24 cellular contexts compared by ENCODE assay signal in genomic region chr1:158716335-158716734, GRCh38. TPM values are rescaled to one million over a fixed set of nuclear protein-coding genes. Genes with fewer than 3 reads are reported as not detected.
DNase-seq lines count a peak whose midpoint lies in the region; ATAC-seq and TF ChIP-seq lines count a peak whose summit lies in the region.
"Had no signal": no experiment of that assay in that cellular context is flagged by ENCODE, and none has a peak within 500 bp of the region (broad histone marks: within the 10 kb centered on the region; RNA-seq: fewer than 3 reads in every experiment).

No MANE protein-coding gene starts in this region.

- peak overlapping the region; percentile 5 for H3K4me3 Mint-ChIP-seq in natural killer cell treated with Interleukin-12 subunit alpha and Interleukin-12 subunit beta and Interleukin-15 and Interleukin-18, amount 100 ng/mL, for 72 hours
- no peak overlapping the region for H3K4me3 Mint-ChIP-seq in natural killer cell
- no peak overlapping the region for H3K4me3 Mint-ChIP-seq in activated naive CD8-positive, alpha-beta T cell treated with anti-CD3 and anti-CD28 coated beads, Interleukin-2, amount 50 U/mL, for 24 hours
- no peak overlapping the region for H3K4me3 Mint-ChIP-seq in nephron progenitor cell
- H3K4me3 Mint-ChIP-seq: activated naive CD8-positive, alpha-beta T cell treated with anti-CD3 and anti-CD28 coated beads, Interleukin-2, amount 10 ng/mL, durations not matched to agents 7 days and 5 days had no signal

- peaks cover 29 to 56% of the 10 kb centered on the region in 2 donors for H3K27me3 Mint-ChIP-seq in natural killer cell treated with Interleukin-12 subunit alpha and Interleukin-12 subunit beta and Interleukin-15 and Interleukin-18, amount 100 ng/mL, for 72 hours
- H3K27me3 Mint-ChIP-seq in natural killer cell (ENCODE audit: low read depth in 2 of 2): peaks cover 33 to 74% of the 10 kb centered on the region in 2 donors
- H3K27me3 Mint-ChIP-seq in activated naive CD8-positive, alpha-beta T cell treated with anti-CD3 and anti-CD28 coated beads, Interleukin-2, amount 50 U/mL, for 24 hours: peaks cover 23% of the 10 kb centered on the region
- peaks cover 13% of the 10 kb centered on the region for H3K27me3 Mint-ChIP-seq in nephron progenitor cell (ENCODE audit: low read depth, poor library complexity)

- no peak for DNase-seq in natural killer cell treated with Interleukin-12 subunit alpha and Interleukin-12 subunit beta and Interleukin-15 and Interleukin-18, amount 100 ng/mL, for 72 hours (ENCODE audit: low spot score)
- DNase-seq in natural killer cell (no peak), nephron progenitor cell (no peak), colonic mucosa (no peak), NCI-H2029 treated with DMSO at 0.1 percent for 48 hours (lab: John Stamatoyannopoulos, UW) (no peak), GM19240 (ENCODE audit: insufficient read length, low spot score) (no peak)
- DNase-seq in activated naive CD8-positive, alpha-beta T cell treated with anti-CD3 and anti-CD28 coated beads, Interleukin-2, amount 50 U/mL, for 24 hours: no peak
- DNase-seq: activated naive CD8-positive, alpha-beta T cell treated with anti-CD3 and anti-CD28 coated beads, Interleukin-2, amount 10 ng/mL, durations not matched to agents 7 days and 5 days; dorsolateral prefrontal cortex; EL; erythroblast; left lung; NCI-H2081; NCI-H524; nucleus accumbens; SHP77; WERI-Rb-1 had no signal

- H3K4me1 ChIP-seq in colonic mucosa: no peaks in the 10 kb centered on the region
- H3K4me1 ChIP-seq: left lung, right atrium auricular region, vagina had no signal

- no peaks in the 10 kb centered on the region for H3K27me3 ChIP-seq in colonic mucosa
- H3K27me3 ChIP-seq: left lung, right atrium auricular region, vagina had no signal

- peak; percentile 52 to 60 for ATAC-seq in natural killer cell treated with Interleukin-12 subunit alpha and Interleukin-12 subunit beta and Interleukin-15 and Interleukin-18, amount 100 ng/mL, for 72 hours
- no peak for ATAC-seq in natural killer cell
- ATAC-seq in HG02759 (IDR thresholded peaks at IDR 0.05; ENCODE audit: unreplicated experiment): peak; percentile 67
- peak; percentile 57 for ATAC-seq in activated naive CD8-positive, alpha-beta T cell treated with anti-CD3 and anti-CD28 coated beads, Interleukin-2, amount 50 U/mL, for 24 hours
- ATAC-seq: HCT116, left lung had no signal

- H3K9me3 ChIP-seq in colonic mucosa: no peaks in the 10 kb centered on the region
- H3K9me3 ChIP-seq: left lung, right atrium auricular region, vagina had no signal

- H3K36me3 Mint-ChIP-seq in natural killer cell treated with Interleukin-12 subunit alpha and Interleukin-12 subunit beta and Interleukin-15 and Interleukin-18, amount 100 ng/mL, for 72 hours: no peaks in the 10 kb centered on the region
- H3K36me3 Mint-ChIP-seq in natural killer cell (no peaks in the 10 kb centered on the region), nephron progenitor cell (ENCODE audit: low read depth) (no peaks in the 10 kb centered on the region)
- H3K36me3 Mint-ChIP-seq in activated naive CD8-positive, alpha-beta T cell treated with anti-CD3 and anti-CD28 coated beads, Interleukin-2, amount 50 U/mL, for 24 hours (ENCODE audit: low read depth): no peaks in the 10 kb centered on the region
- H3K36me3 Mint-ChIP-seq: activated naive CD8-positive, alpha-beta T cell treated with anti-CD3 and anti-CD28 coated beads, Interleukin-2, amount 10 ng/mL, durations not matched to agents 7 days and 5 days had no signal

- H3K9ac ChIP-seq in colonic mucosa (ENCODE audit: low read depth in 2 of 2, low read length in 2 of 2): no peak overlapping the region

- TF ChIP-seq CTCF in natural killer cell (IDR thresholded peaks at IDR 0.05) (no peak), nephron progenitor cell (IDR thresholded peaks at IDR 0.05) (no peak), colonic mucosa (IDR thresholded peaks at IDR 0.05) (no peak)

- no peaks in the 10 kb centered on the region for H3K36me3 ChIP-seq in colonic mucosa
- H3K36me3 ChIP-seq: left lung, right atrium auricular region, vagina, WERI-Rb-1 had no signal

- intact Hi-C loops in natural killer cell (cut with micrococcal nuclease) (no loop called here), colonic mucosa (cut with DNase I) (no loop called here)

- H3K27ac ChIP-seq in colonic mucosa: no peak overlapping the region
- H3K27ac ChIP-seq: dorsolateral prefrontal cortex, left lung, right atrium auricular region, vagina, WERI-Rb-1 had no signal

- H3K9me3 Mint-ChIP-seq in natural killer cell treated with Interleukin-12 subunit alpha and Interleukin-12 subunit beta and Interleukin-15 and Interleukin-18, amount 100 ng/mL, for 72 hours: no peaks in the 10 kb centered on the region
- H3K9me3 Mint-ChIP-seq in natural killer cell: no peaks in the 10 kb centered on the region
- H3K9me3 Mint-ChIP-seq in activated naive CD8-positive, alpha-beta T cell treated with anti-CD3 and anti-CD28 coated beads, Interleukin-2, amount 50 U/mL, for 24 hours: no peaks in the 10 kb centered on the region
- H3K9me3 Mint-ChIP-seq in nephron progenitor cell: no peaks in the 10 kb centered on the region
- H3K9me3 Mint-ChIP-seq: activated naive CD8-positive, alpha-beta T cell treated with anti-CD3 and anti-CD28 coated beads, Interleukin-2, amount 10 ng/mL, durations not matched to agents 7 days and 5 days had no signal

- peak overlapping the region in 1 of 2 donors; percentile 44 for H3K27ac Mint-ChIP-seq in natural killer cell treated with Interleukin-12 subunit alpha and Interleukin-12 subunit beta and Interleukin-15 and Interleukin-18, amount 100 ng/mL, for 72 hours
- H3K27ac Mint-ChIP-seq in natural killer cell (no peak overlapping the region), nephron progenitor cell (no peak overlapping the region)
- no peak overlapping the region for H3K27ac Mint-ChIP-seq in activated naive CD8-positive, alpha-beta T cell treated with anti-CD3 and anti-CD28 coated beads, Interleukin-2, amount 50 U/mL, for 24 hours
- H3K27ac Mint-ChIP-seq: activated naive CD8-positive, alpha-beta T cell treated with anti-CD3 and anti-CD28 coated beads, Interleukin-2, amount 10 ng/mL, durations not matched to agents 7 days and 5 days had no signal

- H3K4me3 ChIP-seq in colonic mucosa: no peak overlapping the region
- H3K4me3 ChIP-seq: dorsolateral prefrontal cortex, left lung, right atrium auricular region, vagina had no signal

- no peaks in the 10 kb centered on the region for H3K4me1 Mint-ChIP-seq in natural killer cell treated with Interleukin-12 subunit alpha and Interleukin-12 subunit beta and Interleukin-15 and Interleukin-18, amount 100 ng/mL, for 72 hours (ENCODE audit: low read depth in 2 of 2)
- H3K4me1 Mint-ChIP-seq in natural killer cell: no peaks in the 10 kb centered on the region
- peaks cover 12% of the 10 kb centered on the region for H3K4me1 Mint-ChIP-seq in activated naive CD8-positive, alpha-beta T cell treated with anti-CD3 and anti-CD28 coated beads, Interleukin-2, amount 50 U/mL, for 24 hours
- H3K4me1 Mint-ChIP-seq in nephron progenitor cell: no peaks in the 10 kb centered on the region
- H3K4me1 Mint-ChIP-seq: activated naive CD8-positive, alpha-beta T cell treated with anti-CD3 and anti-CD28 coated beads, Interleukin-2, amount 10 ng/mL, durations not matched to agents 7 days and 5 days had no signal

RNA-seq across cellular contexts. Expression of gene OR6K3, which starts 4.2 kb away (rescaled TPM):
- not detected for total RNA-seq in natural killer cell treated with Interleukin-12 subunit alpha and Interleukin-12 subunit beta and Interleukin-15 and Interleukin-18, amount 100 ng/mL, for 72 hours
- total RNA-seq in natural killer cell (1 to 10 TPM in 1 of 3 donors, not detected in 2; 1.7 TPM), colonic mucosa (not detected)
- total RNA-seq: activated naive CD8-positive, alpha-beta T cell treated with anti-CD3 and anti-CD28 coated beads, Interleukin-2, amount 10 ng/mL, durations not matched to agents 7 days and 5 days; dorsolateral prefrontal cortex; mucosa of gallbladder; right atrium auricular region; subcutaneous adipose tissue; T-helper 1 cell treated with Interleukin-12 subunit alpha and Interleukin-12 subunit beta and Interleukin-4 antibody, amounts not matched to agents 30 ng/mL and 1 ng/mL, for 36 hours; vagina had no signal

RNA-seq across cellular contexts. Expression of gene OR6K2, which starts 15.9 kb away (rescaled TPM):
- not detected for total RNA-seq in natural killer cell treated with Interleukin-12 subunit alpha and Interleukin-12 subunit beta and Interleukin-15 and Interleukin-18, amount 100 ng/mL, for 72 hours
- total RNA-seq in natural killer cell: not detected
- total RNA-seq in colonic mucosa: not detected
- total RNA-seq: activated naive CD8-positive, alpha-beta T cell treated with anti-CD3 and anti-CD28 coated beads, Interleukin-2, amount 10 ng/mL, durations not matched to agents 7 days and 5 days; dorsolateral prefrontal cortex; left lung; mucosa of gallbladder; right atrium auricular region; subcutaneous adipose tissue; T-helper 1 cell treated with Interleukin-12 subunit alpha and Interleukin-12 subunit beta and Interleukin-4 antibody, amounts not matched to agents 30 ng/mL and 1 ng/mL, for 36 hours; vagina had no signal

RNA-seq across cellular contexts. Expression of gene SPTA1, which starts 29.8 kb away (rescaled TPM):
- total RNA-seq in natural killer cell treated with Interleukin-12 subunit alpha and Interleukin-12 subunit beta and Interleukin-15 and Interleukin-18, amount 100 ng/mL, for 72 hours: under 1 TPM; 0.08 to 0.43 TPM
- total RNA-seq in natural killer cell: under 1 TPM in 1 of 3 donors, not detected in 2; 0.30 TPM
- total RNA-seq in colonic mucosa: not detected
- total RNA-seq: activated naive CD8-positive, alpha-beta T cell treated with anti-CD3 and anti-CD28 coated beads, Interleukin-2, amount 10 ng/mL, durations not matched to agents 7 days and 5 days; T-helper 1 cell treated with Interleukin-12 subunit alpha and Interleukin-12 subunit beta and Interleukin-4 antibody, amounts not matched to agents 30 ng/mL and 1 ng/mL, for 36 hours had no signal

RNA-seq across cellular contexts. Expression of gene OR6K6, which starts 38.2 kb away (rescaled TPM):
- total RNA-seq in natural killer cell treated with Interleukin-12 subunit alpha and Interleukin-12 subunit beta and Interleukin-15 and Interleukin-18, amount 100 ng/mL, for 72 hours: not detected
- total RNA-seq in natural killer cell (not detected), colonic mucosa (not detected)
- total RNA-seq: activated naive CD8-positive, alpha-beta T cell treated with anti-CD3 and anti-CD28 coated beads, Interleukin-2, amount 10 ng/mL, durations not matched to agents 7 days and 5 days; dorsolateral prefrontal cortex; left lung; mucosa of gallbladder; right atrium auricular region; subcutaneous adipose tissue; T-helper 1 cell treated with Interleukin-12 subunit alpha and Interleukin-12 subunit beta and Interleukin-4 antibody, amounts not matched to agents 30 ng/mL and 1 ng/mL, for 36 hours; vagina had no signal

RNA-seq across cellular contexts. Expression of gene OR6N1, which starts 55.7 kb away (rescaled TPM):
- total RNA-seq in natural killer cell treated with Interleukin-12 subunit alpha and Interleukin-12 subunit beta and Interleukin-15 and Interleukin-18, amount 100 ng/mL, for 72 hours: not detected
- total RNA-seq in natural killer cell (1 to 10 TPM in 1 of 3 donors, not detected in 2; 4.0 TPM), colonic mucosa (not detected)
- total RNA-seq: activated naive CD8-positive, alpha-beta T cell treated with anti-CD3 and anti-CD28 coated beads, Interleukin-2, amount 10 ng/mL, durations not matched to agents 7 days and 5 days; dorsolateral prefrontal cortex; mucosa of gallbladder; right atrium auricular region; subcutaneous adipose tissue; T-helper 1 cell treated with Interleukin-12 subunit alpha and Interleukin-12 subunit beta and Interleukin-4 antibody, amounts not matched to agents 30 ng/mL and 1 ng/mL, for 36 hours; vagina had no signal

Comparison
In these comparisons a context has a peak if more than half of its experiments do, and no peak if none do; other contexts are left out.
1. ATAC-seq: peak in natural killer cell treated with Interleukin-12 subunit alpha and Interleukin-12 subunit beta and Interleukin-15 and Interleukin-18, amount 100 ng/mL, for 72 hours (2 of 2), HG02759 (single experiment) and activated naive CD8-positive, alpha-beta T cell treated with anti-CD3 and anti-CD28 coated beads, Interleukin-2, amount 50 U/mL, for 24 hours (single experiment); none in natural killer cell (0 of 3).